Comparison of ENCODE assay signal across 22 cellular contexts in genomic region chr2:31286961-31287550, GRCh38. TPM values are rescaled to one million over a fixed set of nuclear protein-coding genes. Genes with fewer than 3 reads are reported as not detected.
DNase-seq lines count a peak whose midpoint lies in the region; ATAC-seq, FAIRE-seq and TF ChIP-seq lines count a peak whose summit lies in the region.
"Had no signal": no experiment of that assay in that cellular context is flagged by ENCODE, and none has a peak within 500 bp of the region (broad histone marks: within the 10 kb centered on the region; RNA-seq: fewer than 3 reads in every experiment).

No MANE protein-coding gene starts in this region.

- no peaks in the 10 kb centered on the region for H3K9me3 ChIP-seq in kidney (ENCODE audit: control insufficient read depth in 1 of 2, low read length in 2 of 2)
- H3K9me3 ChIP-seq: prostate gland, vagina had no signal

- H3K36me3 ChIP-seq in brain microvascular endothelial cell (replicated peaks) (no peaks in the 10 kb centered on the region), kidney (ENCODE audit: control insufficient read depth in 1 of 2, insufficient read depth in 2 of 2, low read length in 2 of 2) (no peaks in the 10 kb centered on the region)
- H3K36me3 ChIP-seq: prostate gland, vagina, WERI-Rb-1 had no signal

- H3K9ac ChIP-seq in kidney (ENCODE audit: low read length in 2 of 2): no peak overlapping the region

- ATAC-seq in left lobe of liver (peak; percentile 48), HG03039 (IDR thresholded peaks at IDR 0.05; ENCODE audit: unreplicated experiment) (no peak)
- ATAC-seq: Right ventricle myocardium inferior had no signal

- FAIRE-seq in HTR-8/SVneo (lab: Jason Lieb, UNC) (no peak), kidney (lab: Jason Lieb, UNC) (no peak)
- FAIRE-seq: islet of Langerhans had no signal

- in situ Hi-C loops in brain microvascular endothelial cell (cut with HindIII; ENCODE audit: low pct_ligation_motif_present, low sequenced_read_pairs): no loop called here

- DNase-seq in AG08395 (ENCODE audit: low spot score): peak; percentile 43
- peak; percentile 42 for DNase-seq in HTR-8/SVneo (ENCODE audit: insufficient read length, low spot score)
- peak; percentile 54 for DNase-seq in brain microvascular endothelial cell
- no peak for DNase-seq in left lobe of liver (ENCODE audit: low spot score)
- no peak for DNase-seq in kidney
- DNase-seq in stimulated activated CD4-positive, alpha-beta T cell treated with anti-CD3 and anti-CD28 coated beads, Interleukin-15, amount 100 ng/mL, for 24 hours: no peak
- DNase-seq in Kasumi-1 (lab: John Stamatoyannopoulos, UW): no peak
- DNase-seq: activated CD4-positive, alpha-beta T cell treated with anti-CD3 and anti-CD28 coated beads, Interleukin-2, amount 50 U/mL, for 48 hours; activated naive CD4-positive, alpha-beta T cell treated with Interleukin-2 at 50 U/mL for 16 hours; amygdala; effector memory CD4-positive, alpha-beta T cell; KG1; NCI-H1105; NCI-H2107; NCI-H524; WERI-Rb-1 had no signal

- peaks cover 6 to 9% of the 10 kb centered on the region in 2 donors for H3K4me1 ChIP-seq in kidney (ENCODE audit: control insufficient read depth in 1 of 2, insufficient read depth in 1 of 2, low read depth in 1 of 2, low read length in 2 of 2)
- H3K4me1 ChIP-seq: prostate gland had no signal

- peak overlapping the region; percentile 41 for H3K27ac ChIP-seq in brain microvascular endothelial cell
- no peak overlapping the region for H3K27ac ChIP-seq in kidney (ENCODE audit: low read depth in 2 of 2, low read length in 2 of 2)
- H3K27ac ChIP-seq: prostate gland, vagina, WERI-Rb-1 had no signal

- intact Hi-C loops in kidney (cut with DNase I): no loop called here

- H3K4me3 ChIP-seq in brain microvascular endothelial cell (ENCODE audit: low read depth, low read length): no peak overlapping the region
- H3K4me3 ChIP-seq in kidney (ENCODE audit: low read length in 2 of 2): no peak overlapping the region
- H3K4me3 ChIP-seq: prostate gland, smooth muscle cell, vagina had no signal

- TF ChIP-seq CTCF in brain microvascular endothelial cell (IDR thresholded peaks at IDR 0.05; ENCODE audit: low read depth, low read length, missing control alignments) (no peak), kidney (IDR thresholded peaks at IDR 0.05; ENCODE audit: borderline replicate concordance, extremely low read depth, insufficient read depth) (no peak)

- no peaks in the 10 kb centered on the region for H3K27me3 ChIP-seq in brain microvascular endothelial cell (replicated peaks)
- H3K27me3 ChIP-seq: vagina had no signal

RNA-seq across cellular contexts. Expression of gene EHD3, which starts 53.1 kb away (rescaled TPM):
- 10.6 TPM for total RNA-seq in left lobe of liver
- 9.5 TPM for total RNA-seq in kidney
- 45.3 TPM for polyA plus RNA-seq in kidney (ENCODE audit: insufficient read depth, low read depth, low replicate concordance)

Comparison
In these comparisons a context has a peak if more than half of its experiments do, and no peak if none do; other contexts are left out.
1. DNase-seq: peak in AG08395 (single experiment), HTR-8/SVneo (single experiment) and brain microvascular endothelial cell (single experiment); none in left lobe of liver (single experiment), kidney (single experiment), stimulated activated CD4-positive, alpha-beta T cell treated with anti-CD3 and anti-CD28 coated beads, Interleukin-15, amount 100 ng/mL, for 24 hours (single experiment) and Kasumi-1 (0 of 2).